In the genomic region with DNA sequence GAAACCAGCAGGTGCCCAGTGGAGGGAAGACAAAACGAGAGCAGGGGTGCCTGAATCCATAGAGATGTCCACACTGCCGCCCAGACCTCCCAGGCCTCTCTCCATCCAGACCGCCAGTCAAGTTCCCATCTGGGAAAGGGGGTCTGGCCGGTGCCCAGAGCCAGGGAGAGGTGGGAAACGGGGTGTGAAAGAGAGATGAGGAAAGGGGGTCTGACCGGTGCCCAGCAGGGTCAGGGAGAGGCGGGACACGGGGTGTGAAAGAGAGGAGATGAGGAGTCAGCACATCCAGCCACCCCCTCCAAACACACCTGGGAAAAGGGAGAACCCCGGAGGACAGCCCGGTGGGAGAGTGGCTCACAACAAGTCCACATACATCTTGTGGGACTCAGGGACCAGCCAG, we compare ENCODE assay signal across 36 cellular contexts.
"Had no signal": no experiment of that assay in that cellular context is flagged by ENCODE, and none has a peak within 500 bp of the region (broad histone marks: within the 10 kb centered on the region; RNA-seq: fewer than 3 reads in every experiment).

No MANE protein-coding gene starts in this region.

- DNase-seq: activated B cell treated with CpG ODN at 0.5 μM for 24 hours; activated CD4-positive, alpha-beta T cell treated with anti-CD3 and anti-CD28 coated beads for 48 hours; activated CD4-positive, alpha-beta T cell treated with anti-CD3 and anti-CD28 coated beads, Interleukin-2, amount 50 U/mL, for 1 hour; activated CD4-positive, alpha-beta T cell treated with anti-CD3 and anti-CD28 coated beads, Interleukin-2, amount 50 U/mL, for 48 hours; activated CD8-positive, alpha-beta memory T cell treated with anti-CD3 and anti-CD28 coated beads for 24 hours; activated CD8-positive, alpha-beta T cell treated with anti-CD3 and anti-CD28 coated beads for 36 hours; activated effector memory CD4-positive, alpha-beta T cell treated with Interleukin-2 at 50 U/mL for 16 hours; activated gamma-delta T cell treated with Interleukin-2 at 50 U/mL for 16 hours; activated naive CD4-positive, alpha-beta T cell treated with anti-CD3 and anti-CD28 coated beads, Interleukin-2, amount 50 U/mL, for 16 hours; activated naive CD4-positive, alpha-beta T cell treated with Interleukin-2 at 50 U/mL for 16 hours; activated T-cell treated with anti-CD3 and anti-CD28 coated beads, Interleukin-2, amount 50 U/mL, for 4 hours; amniotic stem cell; aorta; body of pancreas; central memory CD4-positive, alpha-beta T cell; cerebellar nuclear complex; dorsolateral prefrontal cortex; effector memory CD4-positive, alpha-beta T cell; endodermal cell; erythroblast; foreskin keratinocyte; gastrocnemius medialis; glutamatergic neuron; heart left ventricle; T-cell; T1000; WERI-Rb-1 had no signal

- H3K4me1 Mint-ChIP-seq: activated B cell treated with CpG ODN at 0.5 μM for 24 hours; activated T-helper 17 cell treated with anti-CD3 and anti-CD28 coated beads, Interleukin-2, amount 50 U/mL, for 72 hours; T-cell had no signal

- H3K9me3 ChIP-seq: gastrocnemius medialis had no signal

- ATAC-seq: activated CD4-positive, CD25-positive, alpha-beta regulatory T cell treated with anti-CD3 and anti-CD28 coated beads, Interleukin-2, amount 50 U/mL, for 24 hours; activated CD8-positive, alpha-beta T cell treated with anti-CD3 and anti-CD28 coated beads for 36 hours; activated T-cell treated with anti-CD3 and anti-CD28 coated beads, Interleukin-2, amount 50 U/mL, for 4 hours; activated T-helper 17 cell treated with anti-CD3 and anti-CD28 coated beads, Interleukin-2, amount 50 U/mL, for 72 hours; body of pancreas; foreskin keratinocyte; gastrocnemius medialis; T-cell had no signal

- H3K36me3 Mint-ChIP-seq: T-cell had no signal

- H3K27me3 ChIP-seq: body of pancreas, cardiac muscle cell, dorsolateral prefrontal cortex, esophagus muscularis mucosa, foreskin keratinocyte, gastrocnemius medialis had no signal

- H3K4me3 Mint-ChIP-seq: activated B cell treated with CpG ODN at 0.5 μM for 24 hours; activated CD8-positive, alpha-beta T cell treated with anti-CD3 and anti-CD28 coated beads for 36 hours; activated naive CD8-positive, alpha-beta T cell; activated T-cell treated with anti-CD3 and anti-CD28 coated beads, Interleukin-2, amount 50 U/mL, for 4 hours; activated T-helper 17 cell treated with anti-CD3 and anti-CD28 coated beads, Interleukin-2, amount 50 U/mL, for 72 hours; dendritic cell treated with granulocyte-macrophage colony-stimulating factor and Interleukin-4, amounts not matched to agents 40 ng/mL and 50 ng/mL, for 4 days; endodermal cell; T-cell; T-helper 1 cell treated with Interleukin-12 subunit alpha and Interleukin-12 subunit beta and Interleukin-4 antibody, amounts not matched to agents 30 μg/mL and 1 μg/mL, for 36 hours; T-helper 2 cell treated with Interferon-gamma antibody and Interleukin-4, amounts not matched to agents 5 μg/mL and 100 μg/mL, for 36 hours had no signal

- H3K9me3 Mint-ChIP-seq: endodermal cell had no signal

- H3K27me3 Mint-ChIP-seq: activated B cell treated with CpG ODN at 0.5 μM for 24 hours; activated CD8-positive, alpha-beta T cell treated with anti-CD3 and anti-CD28 coated beads for 36 hours; activated naive CD8-positive, alpha-beta T cell; dendritic cell treated with granulocyte-macrophage colony-stimulating factor and Interleukin-4, amounts not matched to agents 40 ng/mL and 50 ng/mL, for 4 days had no signal

- H3K27ac ChIP-seq: body of pancreas, cardiac muscle cell, coronary artery, dorsolateral prefrontal cortex, esophagus muscularis mucosa, foreskin keratinocyte, gastrocnemius medialis, heart left ventricle, WERI-Rb-1 had no signal

- H3K4me3 ChIP-seq: body of pancreas, cardiac muscle cell, coronary artery, dorsolateral prefrontal cortex, esophagus muscularis mucosa, gastrocnemius medialis, heart left ventricle had no signal

- H3K36me3 ChIP-seq: cardiac muscle cell, esophagus muscularis mucosa, gastrocnemius medialis, heart left ventricle, WERI-Rb-1 had no signal

- H3K27ac Mint-ChIP-seq: activated B cell treated with CpG ODN at 0.5 μM for 24 hours; activated CD8-positive, alpha-beta T cell treated with anti-CD3 and anti-CD28 coated beads for 36 hours; activated naive CD8-positive, alpha-beta T cell; activated T-helper 17 cell treated with anti-CD3 and anti-CD28 coated beads, Interleukin-2, amount 50 U/mL, for 72 hours; dendritic cell treated with granulocyte-macrophage colony-stimulating factor and Interleukin-4, amounts not matched to agents 40 ng/mL and 50 ng/mL, for 4 days; endodermal cell; T-cell; T-helper 1 cell treated with Interleukin-12 subunit alpha and Interleukin-12 subunit beta and Interleukin-4 antibody, amounts not matched to agents 30 μg/mL and 1 μg/mL, for 36 hours; T-helper 2 cell treated with Interferon-gamma antibody and Interleukin-4, amounts not matched to agents 5 μg/mL and 100 μg/mL, for 36 hours had no signal

- H3K4me1 ChIP-seq: esophagus muscularis mucosa, foreskin keratinocyte, gastrocnemius medialis, heart left ventricle had no signal
